Comparison of ENCODE assay signal across 8 cellular contexts in genomic region chr16:58684354-58685083, GRCh38. TPM values are rescaled to one million over a fixed set of nuclear protein-coding genes. Genes with fewer than 3 reads are reported as not detected.
DNase-seq lines count a peak whose midpoint lies in the region; ATAC-seq and TF ChIP-seq lines count a peak whose summit lies in the region.

TSS of gene SLC38A7 (minus strand) at chr16:58684770. CDS start at chr16:58680126, 4,644 bp downstream.

- peak within 1 kb of the TSS; percentile 74 for H3K4me3 ChIP-seq in AG09309 (ENCODE audit: control insufficient read depth, low read depth, low read length)
- peak within 1 kb of the TSS; percentile 77 to 93 for H3K4me3 ChIP-seq in left lung

- H3K4me1 Mint-ChIP-seq in dendritic cell treated with granulocyte-macrophage colony-stimulating factor and Interleukin-4, amounts not matched to agents 40 ng/mL and 50 ng/mL, for 4 days (ENCODE audit: low read depth) = peaks cover 45% of the 10 kb centered on the region

- no peak for TF ChIP-seq CTCF in AG09309 (IDR thresholded peaks at IDR 0.05; ENCODE audit: control insufficient read depth, insufficient read depth, low read depth, low read length, missing control alignments)
- no peak for TF ChIP-seq CTCF in left lung (IDR thresholded peaks at IDR 0.05)

- peaks cover 0 to 15% of the 10 kb centered on the region in 2 donors for H3K36me3 ChIP-seq in left lung

- peaks cover 0 to 21% of the 10 kb centered on the region in 2 donors for H3K4me1 ChIP-seq in left lung

- H3K27me3 ChIP-seq in left lung = no peaks in the 10 kb centered on the region

- DNase-seq in AG09309 (ENCODE audit: low read depth) (peak; percentile 33), NCI-H510A treated with DMSO at 0.1 percent for 48 hours (lab: John Stamatoyannopoulos, UW) (peak; percentile 21), left lung (peak; percentile 87 to 93)
- DNase-seq in activated CD4-positive, alpha-beta T cell treated with anti-CD3 and anti-CD28 coated beads, Interleukin-2, amount 50 U/mL, for 1 hour = peak; percentile 70
- peak; percentile 58 for DNase-seq in stimulated activated CD4-positive, alpha-beta T cell treated with anti-CD3 and anti-CD28 coated beads, Interleukin-2, amount 100 ng/mL, for 4 hours (ENCODE audit: low read depth)

- H3K27me3 Mint-ChIP-seq in dendritic cell treated with granulocyte-macrophage colony-stimulating factor and Interleukin-4, amounts not matched to agents 40 ng/mL and 50 ng/mL, for 4 days = no peaks in the 10 kb centered on the region

- peaks cover 51% of the 10 kb centered on the region for H3K36me3 Mint-ChIP-seq in dendritic cell treated with granulocyte-macrophage colony-stimulating factor and Interleukin-4, amounts not matched to agents 40 ng/mL and 50 ng/mL, for 4 days (ENCODE audit: low read depth)

- H3K9me3 ChIP-seq in left lung = no peaks in the 10 kb centered on the region

- H3K9me3 Mint-ChIP-seq in dendritic cell treated with granulocyte-macrophage colony-stimulating factor and Interleukin-4, amounts not matched to agents 40 ng/mL and 50 ng/mL, for 4 days = no peaks in the 10 kb centered on the region

- H3K27ac Mint-ChIP-seq in dendritic cell treated with granulocyte-macrophage colony-stimulating factor and Interleukin-4, amounts not matched to agents 40 ng/mL and 50 ng/mL, for 4 days = peak within 1 kb of the TSS; percentile 88

- ATAC-seq in GM18870 (IDR thresholded peaks at IDR 0.05; ENCODE audit: unreplicated experiment) (peak; percentile 94), HG03108 (IDR thresholded peaks at IDR 0.05; ENCODE audit: unreplicated experiment) (peak; percentile 96), left lung (peak; percentile 97)

- intact Hi-C loops in dendritic cell treated with granulocyte-macrophage colony-stimulating factor and Interleukin-4, amounts not matched to agents 40 ng/mL and 50 ng/mL, for 4 days (cut with micrococcal nuclease) = loop anchor here (5.0 kb wide), 2 partner anchors 48 to 73 kb away; partner anchors contain the start of gene GOT2
- intact Hi-C loops in left lung (cut with DNase I) = no loop called here

- peak within 1 kb of the TSS; percentile 53 to 81 for H3K27ac ChIP-seq in left lung

- H3K4me3 Mint-ChIP-seq in dendritic cell treated with granulocyte-macrophage colony-stimulating factor and Interleukin-4, amounts not matched to agents 40 ng/mL and 50 ng/mL, for 4 days = peak within 1 kb of the TSS; percentile 84

RNA-seq across cellular contexts. Expression of gene SLC38A7, which starts in this region (rescaled TPM):
- 10 to 100 TPM; 25.1 to 32.6 TPM for total RNA-seq in left lung

Comparison
In these comparisons a context has a peak if more than half of its experiments do, and no peak if none do; other contexts are left out.
1. Peak in every context shown above with its lines: DNase-seq, ATAC-seq, H3K4me3 ChIP-seq and H3K27ac ChIP-seq.
2. DNase-seq: peak in every context shown above with its lines; median percentile 90 in left lung; 70 in activated CD4-positive, alpha-beta T cell treated with anti-CD3 and anti-CD28 coated beads, Interleukin-2, amount 50 U/mL, for 1 hour; 58 in stimulated activated CD4-positive, alpha-beta T cell treated with anti-CD3 and anti-CD28 coated beads, Interleukin-2, amount 100 ng/mL, for 4 hours; 33 in AG09309; 21 in NCI-H510A treated with DMSO at 0.1 percent for 48 hours.